Comparison of ENCODE assay signal across 16 cellular contexts in genomic region chr17:44002141-44002848, GRCh38. TPM values are rescaled to one million over a fixed set of nuclear protein-coding genes. Genes with fewer than 3 reads are reported as not detected.
DNase-seq lines count a peak whose midpoint lies in the region; ATAC-seq, FAIRE-seq and TF ChIP-seq lines count a peak whose summit lies in the region.
"Had no signal": no experiment of that assay in that cellular context is flagged by ENCODE, and none has a peak within 500 bp of the region (broad histone marks: within the 10 kb centered on the region; RNA-seq: fewer than 3 reads in every experiment).

No MANE protein-coding gene starts in this region.

- no peaks in the 10 kb centered on the region; a peak in 1 of 5 replicates for H3K36me3 ChIP-seq in HepG2 (replicated peaks in 1 of 2; ENCODE audit: control insufficient read depth in 1 of 2, insufficient read depth in 2 of 2, low read length in 2 of 2)
- H3K36me3 ChIP-seq: SJCRH30 had no signal

- ATAC-seq in HepG2 (peak; percentile 26), HG02623 (IDR thresholded peaks at IDR 0.05; ENCODE audit: unreplicated experiment) (no peak)
- ATAC-seq: stimulated activated naive B cell treated with anti-CD40 and anti-IgM and Interleukin-4, amounts not matched to agents 10 μg/mL and 1 μg/mL and 100 μg/mL, for 72 hours had no signal

- WGBS in HepG2 (ENCODE audit: low lambda C conversion rate): 11% methylated on average over 9 of the region's 9 CpGs

- H3K4me1 Mint-ChIP-seq in nephron progenitor cell: peaks cover 15% of the 10 kb centered on the region

- peak; percentile 70 for FAIRE-seq in HepG2 (lab: Jason Lieb, UNC)

- no peaks in the 10 kb centered on the region for H3K9me3 Mint-ChIP-seq in nephron progenitor cell
- H3K9me3 Mint-ChIP-seq: CD4-positive, alpha-beta T cell; stimulated activated naive B cell treated with anti-CD40 and anti-IgM and Interleukin-4, amounts not matched to agents 10 μg/mL and 1 μg/mL and 100 μg/mL, for 72 hours had no signal

- intact Hi-C loops in HepG2 (cut with micrococcal nuclease; ENCODE audit: unreplicated experiment): no loop called here

- H3K4me3 Mint-ChIP-seq in nephron progenitor cell: no peak overlapping the region
- H3K4me3 Mint-ChIP-seq: stimulated activated naive B cell treated with anti-CD40 and anti-IgM and Interleukin-4, amounts not matched to agents 10 μg/mL and 1 μg/mL and 100 μg/mL, for 72 hours had no signal

- DNase-seq in AG20443 (ENCODE audit: low spot score) (peak; percentile 68), NB4 (ENCODE audit: low read depth) (peak; percentile 16), choroid plexus epithelial cell (ENCODE audit: low read depth) (peak; percentile 89), HepG2 (ENCODE audit: low spot score) (peak; percentile 80), NCI-H1092 (lab: John Stamatoyannopoulos, UW) (no peak), nephron progenitor cell (no peak)
- no peak for DNase-seq in activated CD4-positive, CD25-positive, alpha-beta regulatory T cell treated with anti-CD3 and anti-CD28 coated beads, Interleukin-2, amount 50 U/mL, for 72 hours
- DNase-seq: activated CD8-positive, alpha-beta memory T cell treated with anti-CD3 and anti-CD28 coated beads, Interleukin-2, amount 50 U/mL, for 48 hours; CD4-positive, alpha-beta T cell; effector CD4-positive, alpha-beta T cell; midbrain; NCI-H1092 treated with DMSO at 0.1 percent for 48 hours; NCI-H524 treated with DMSO at 0.1 percent for 48 hours; SJCRH30; stimulated activated naive B cell treated with anti-CD40 and anti-IgM and Interleukin-4, amounts not matched to agents 10 μg/mL and 1 μg/mL and 100 μg/mL, for 72 hours had no signal

- H3K36me3 Mint-ChIP-seq in nephron progenitor cell (ENCODE audit: low read depth): no peaks in the 10 kb centered on the region
- H3K36me3 Mint-ChIP-seq: stimulated activated naive B cell treated with anti-CD40 and anti-IgM and Interleukin-4, amounts not matched to agents 10 μg/mL and 1 μg/mL and 100 μg/mL, for 72 hours had no signal

- peak overlapping the region; percentile 88 for H3K4me2 ChIP-seq in HepG2 (ENCODE audit: low read depth, low read length)

- POLR2A ChIA-PET in HepG2 (lab: Yijun Ruan, JAX): interaction anchor here (0.6 to 4.5 kb wide), 15 partner anchors 8 to 966 kb away, joined by 3 to 39 read pairs (median 4); partner anchors contain the start of genes C1QL1, HDAC5, LSM12 and TMEM101

- TF ChIP-seq RAD21 in HepG2 (CRISPR knock-in tag; IDR thresholded peaks at IDR 0.05): peak; percentile 29; the same call in 1 of the 2 replicates

- no peaks in the 10 kb centered on the region for H3K79me2 ChIP-seq in HepG2 (ENCODE audit: insufficient read depth, low read length)

- H3K9me3 ChIP-seq in HepG2 (ENCODE audit: low read length): no peaks in the 10 kb centered on the region
- H3K9me3 ChIP-seq: SJCRH30 had no signal

- no peaks in the 10 kb centered on the region for H4K20me1 ChIP-seq in HepG2 (ENCODE audit: insufficient read depth, low read length)

- no peak overlapping the region for H2AFZ ChIP-seq in HepG2 (ENCODE audit: low read length)

- H3K4me1 ChIP-seq in HepG2 (ENCODE audit: insufficient read depth, low read length): peaks cover 70% of the 10 kb centered on the region
- H3K4me1 ChIP-seq: SJCRH30 had no signal

- TF ChIP-seq POLR2A in NB4 (IDR thresholded peaks at IDR 0.05; ENCODE audit: extremely low read depth, insufficient read length): no peak
- peak; percentile 61 to 62; a peak in 3 of 4 replicates for TF ChIP-seq POLR2A in HepG2 (IDR thresholded peaks at IDR 0.05; ENCODE audit: insufficient read depth in 1 of 2, low read depth in 2 of 2, low read length in 2 of 2)

- peak overlapping the region; percentile 68 for H3K27ac ChIP-seq in HepG2 (ENCODE audit: extremely low read length, insufficient read depth, low read length)
- H3K27ac ChIP-seq: SJCRH30 had no signal

- H3K9ac ChIP-seq in HepG2 (ENCODE audit: insufficient read depth, low read depth, low read length): peak overlapping the region; percentile 62

- no TSS peak for BruUV-seq in HepG2 (replicated peaks; lab: Mats Ljungman, UMichigan)

- H3K4me3 ChIP-seq in NB4 (ENCODE audit: low read depth, low read length) (no peak overlapping the region), choroid plexus epithelial cell (ENCODE audit: low read depth, low read length) (no peak overlapping the region), HepG2 (replicated peaks in 1 of 3; ENCODE audit: insufficient read depth in 1 of 3, low read depth in 2 of 3, low read length in 3 of 3) (peak overlapping the region; percentile 18 to 60 (median 36); a peak in 5 of 6 replicates)
- H3K4me3 ChIP-seq: SJCRH30 had no signal

- no peak overlapping the region for H3K27ac Mint-ChIP-seq in nephron progenitor cell
- H3K27ac Mint-ChIP-seq: CD4-positive, alpha-beta T cell; stimulated activated naive B cell treated with anti-CD40 and anti-IgM and Interleukin-4, amounts not matched to agents 10 μg/mL and 1 μg/mL and 100 μg/mL, for 72 hours had no signal

- CTCF ChIA-PET in HepG2 (lab: Yijun Ruan, JAX; ENCODE audit: low intra/inter-chr PET ratio, low total read pairs): no interaction called here

- H3K27me3 ChIP-seq in HepG2 (ENCODE audit: control insufficient read depth in 1 of 2, insufficient read depth in 2 of 2, low read length in 2 of 2): no peaks in the 10 kb centered on the region; a peak in 1 of 5 replicates

- TF ChIP-seq CTCF in NB4 (IDR thresholded peaks at IDR 0.05; ENCODE audit: low read depth, low read length): no peak
- TF ChIP-seq CTCF in choroid plexus epithelial cell (conservative IDR thresholded peaks at IDR 0.05; ENCODE audit: low read depth, low read length): no peak
- TF ChIP-seq CTCF in HepG2 (CRISPR knock-in tag; IDR thresholded peaks at IDR 0.05): no peak
- TF ChIP-seq CTCF in nephron progenitor cell (IDR thresholded peaks at IDR 0.05): no peak

- in situ Hi-C loops in HepG2 (cut with HindIII; ENCODE audit: extremely low pct_ligation_motif_present, low pct_unique_long_range_greater_than_20kb): no loop called here

- peaks cover 86% of the 10 kb centered on the region for H3K27me3 Mint-ChIP-seq in nephron progenitor cell (ENCODE audit: low read depth, poor library complexity)

- TF ChIP-seq EP300 in HepG2 (IDR thresholded peaks at IDR 0.05; ENCODE audit: low read depth in 2 of 2, low read length in 2 of 2): peak in 1 of 2 experiments; percentile 57; a peak in 1 of 4 replicates
- peak; percentile 89; the same call in 1 of the 2 replicates for TF ChIP-seq EP300 in HepG2 (CRISPR knock-in tag; IDR thresholded peaks at IDR 0.05; ENCODE audit: borderline replicate concordance)

RNA-seq across cellular contexts. Expression of gene NAGS, which starts 2.1 kb away (rescaled TPM):
- total RNA-seq in HepG2 (2016; rRNA removed; fragmentation: Illumina TruSeq; extraction: Trizol): 3.0 and 4.3 TPM in 2 replicates
- total RNA-seq in HepG2 (2016; cell fraction: cytosol; rRNA removed; fragmentation: Illumina TruSeq; extraction: Trizol; ENCODE audit: low read depth): 1.2 TPM in 2 replicates
- total RNA-seq in HepG2 (2016; cell fraction: insoluble cytoplasmic fraction; rRNA removed; fragmentation: Illumina TruSeq; extraction: Trizol): 2.8 and 4.3 TPM in 2 replicates
- total RNA-seq in HepG2 (2016; cell fraction: membrane; rRNA removed; fragmentation: Illumina TruSeq; extraction: Trizol): 2.2 and 2.3 TPM in 2 replicates
- total RNA-seq in HepG2 (2016; cell fraction: nucleus; rRNA removed; fragmentation: Illumina TruSeq; extraction: Trizol): 2.6 and 2.8 TPM in 2 replicates
- polyA plus RNA-seq in HepG2 (2011; rRNA removed): 5.1 and 10.3 TPM in 2 replicates
- 5.9 and 6.6 TPM in 2 replicates for polyA plus RNA-seq in HepG2 (2011; cell fraction: cytosol; rRNA removed)
- polyA plus RNA-seq in HepG2 (2011; cell fraction: nucleus; rRNA removed): 13.6 and 19.6 TPM in 2 replicates
- polyA plus RNA-seq in HepG2 (2012): 2.8 and 7.9 TPM in 2 replicates
- 0.93 and 1.1 TPM in 2 replicates for polyA plus RNA-seq in HepG2 (2016; cell fraction: cytosol; fragmentation: Illumina TruSeq; extraction: Trizol; ENCODE audit: low read depth)
- 2.4 and 3.6 TPM in 2 replicates for polyA plus RNA-seq in HepG2 (2016; cell fraction: insoluble cytoplasmic fraction; fragmentation: Illumina TruSeq; extraction: Trizol; ENCODE audit: low read depth)
- 1.6 and 1.8 TPM in 2 replicates for polyA plus RNA-seq in HepG2 (2016; cell fraction: membrane; fragmentation: Illumina TruSeq; extraction: Trizol; ENCODE audit: low read depth)
- 5.8 and 5.9 TPM in 2 replicates for polyA plus RNA-seq in HepG2 (2016; cell fraction: nucleus; fragmentation: Illumina TruSeq; extraction: Trizol; ENCODE audit: insufficient read depth, low read depth)
- polyA minus RNA-seq in HepG2 (2011; rRNA and poly(A)+ RNA removed; ENCODE audit: low replicate concordance): 0.82 and 14.6 TPM in 2 replicates
- polyA minus RNA-seq in HepG2 (2011; cell fraction: cytosol; rRNA and poly(A)+ RNA removed): 4.7 and 6.5 TPM in 2 replicates
- polyA minus RNA-seq in HepG2 (2011; cell fraction: nucleus; rRNA and poly(A)+ RNA removed): 4.0 and 9.2 TPM in 2 replicates

RNA-seq across cellular contexts. Expression of gene TMEM101, which starts 12.5 kb away (rescaled TPM):
- total RNA-seq in HepG2 (2016; rRNA removed; fragmentation: Illumina TruSeq; extraction: Trizol): 50.0 and 72.0 TPM in 2 replicates
- 24.7 and 30.5 TPM in 2 replicates for total RNA-seq in HepG2 (2016; cell fraction: cytosol; rRNA removed; fragmentation: Illumina TruSeq; extraction: Trizol; ENCODE audit: low read depth)
- 50.9 and 73.7 TPM in 2 replicates for total RNA-seq in HepG2 (2016; cell fraction: insoluble cytoplasmic fraction; rRNA removed; fragmentation: Illumina TruSeq; extraction: Trizol)
- 58.1 and 63.3 TPM in 2 replicates for total RNA-seq in HepG2 (2016; cell fraction: membrane; rRNA removed; fragmentation: Illumina TruSeq; extraction: Trizol)
- total RNA-seq in HepG2 (2016; cell fraction: nucleus; rRNA removed; fragmentation: Illumina TruSeq; extraction: Trizol): 55.2 and 61.0 TPM in 2 replicates
- polyA plus RNA-seq in HepG2 (2011; rRNA removed): 100 and 107 TPM in 2 replicates
- 128 and 161 TPM in 2 replicates for polyA plus RNA-seq in HepG2 (2011; cell fraction: cytosol; rRNA removed)
- 53.5 and 60.7 TPM in 2 replicates for polyA plus RNA-seq in HepG2 (2011; cell fraction: nucleus; rRNA removed)
- polyA plus RNA-seq in HepG2 (2012): 65.5 and 74.9 TPM in 2 replicates
- 19.8 and 21.2 TPM in 2 replicates for polyA plus RNA-seq in HepG2 (2016; cell fraction: cytosol; fragmentation: Illumina TruSeq; extraction: Trizol; ENCODE audit: low read depth)
- 35.3 and 36.8 TPM in 2 replicates for polyA plus RNA-seq in HepG2 (2016; cell fraction: insoluble cytoplasmic fraction; fragmentation: Illumina TruSeq; extraction: Trizol; ENCODE audit: low read depth)
- polyA plus RNA-seq in HepG2 (2016; cell fraction: membrane; fragmentation: Illumina TruSeq; extraction: Trizol; ENCODE audit: low read depth): 39.0 and 44.1 TPM in 2 replicates
- polyA plus RNA-seq in HepG2 (2016; cell fraction: nucleus; fragmentation: Illumina TruSeq; extraction: Trizol; ENCODE audit: insufficient read depth, low read depth): 68.4 and 69.1 TPM in 2 replicates
- polyA minus RNA-seq in HepG2 (2011; rRNA and poly(A)+ RNA removed; ENCODE audit: low replicate concordance): 52.0 and 233 TPM in 2 replicates
- polyA minus RNA-seq in HepG2 (2011; cell fraction: cytosol; rRNA and poly(A)+ RNA removed): 45.2 and 52.9 TPM in 2 replicates
- polyA minus RNA-seq in HepG2 (2011; cell fraction: nucleus; rRNA and poly(A)+ RNA removed): 37.7 and 38.3 TPM in 2 replicates

RNA-seq across cellular contexts. Expression of gene PYY, which starts 48.6 kb away (rescaled TPM):
- total RNA-seq in HepG2 (2016; rRNA removed; fragmentation: Illumina TruSeq; extraction: Trizol): not detected in 2 replicates
- total RNA-seq in HepG2 (2016; cell fraction: cytosol; rRNA removed; fragmentation: Illumina TruSeq; extraction: Trizol; ENCODE audit: low read depth): not detected in 2 replicates
- total RNA-seq in HepG2 (2016; cell fraction: insoluble cytoplasmic fraction; rRNA removed; fragmentation: Illumina TruSeq; extraction: Trizol): not detected in 2 replicates
- not detected in 2 replicates for total RNA-seq in HepG2 (2016; cell fraction: membrane; rRNA removed; fragmentation: Illumina TruSeq; extraction: Trizol)
- total RNA-seq in HepG2 (2016; cell fraction: nucleus; rRNA removed; fragmentation: Illumina TruSeq; extraction: Trizol): not detected in 2 replicates
- polyA plus RNA-seq in HepG2 (2011; rRNA removed): 0.24 and 0.25 TPM in 2 replicates
- 0.21 and 0.30 TPM in 2 replicates for polyA plus RNA-seq in HepG2 (2011; cell fraction: cytosol; rRNA removed)
- 1.1 and 1.2 TPM in 2 replicates for polyA plus RNA-seq in HepG2 (2011; cell fraction: nucleus; rRNA removed)
- 0.32 TPM in 1 of 2 replicates, not detected in the other for polyA plus RNA-seq in HepG2 (2012)
- polyA plus RNA-seq in HepG2 (2016; cell fraction: cytosol; fragmentation: Illumina TruSeq; extraction: Trizol; ENCODE audit: low read depth): not detected in 2 replicates
- polyA plus RNA-seq in HepG2 (2016; cell fraction: insoluble cytoplasmic fraction; fragmentation: Illumina TruSeq; extraction: Trizol; ENCODE audit: low read depth): not detected in 2 replicates
- not detected in 2 replicates for polyA plus RNA-seq in HepG2 (2016; cell fraction: membrane; fragmentation: Illumina TruSeq; extraction: Trizol; ENCODE audit: low read depth)
- not detected in 2 replicates for polyA plus RNA-seq in HepG2 (2016; cell fraction: nucleus; fragmentation: Illumina TruSeq; extraction: Trizol; ENCODE audit: insufficient read depth, low read depth)
- polyA minus RNA-seq in HepG2 (2011; rRNA and poly(A)+ RNA removed; ENCODE audit: low replicate concordance): not detected in 2 replicates
- not detected in 2 replicates for polyA minus RNA-seq in HepG2 (2011; cell fraction: cytosol; rRNA and poly(A)+ RNA removed)
- not detected in 2 replicates for polyA minus RNA-seq in HepG2 (2011; cell fraction: nucleus; rRNA and poly(A)+ RNA removed)
- total RNA-seq: CD4-positive, alpha-beta T cell; SJCRH30 had no signal

Comparison
In these comparisons a context has a peak if more than half of its experiments do, and no peak if none do; other contexts are left out.
1. DNase-seq: peak in AG20443 (single experiment), NB4 (single experiment), choroid plexus epithelial cell (single experiment) and HepG2 (single experiment); none in activated CD4-positive, CD25-positive, alpha-beta regulatory T cell treated with anti-CD3 and anti-CD28 coated beads, Interleukin-2, amount 50 U/mL, for 72 hours (single experiment), NCI-H1092 (single experiment) and nephron progenitor cell (single experiment).
2. H3K4me3 ChIP-seq: peak in HepG2 (3 of 3); none in NB4 (single experiment) and choroid plexus epithelial cell (single experiment).